Comparison of ENCODE assay signal across 8 cellular contexts in the genomic region with DNA sequence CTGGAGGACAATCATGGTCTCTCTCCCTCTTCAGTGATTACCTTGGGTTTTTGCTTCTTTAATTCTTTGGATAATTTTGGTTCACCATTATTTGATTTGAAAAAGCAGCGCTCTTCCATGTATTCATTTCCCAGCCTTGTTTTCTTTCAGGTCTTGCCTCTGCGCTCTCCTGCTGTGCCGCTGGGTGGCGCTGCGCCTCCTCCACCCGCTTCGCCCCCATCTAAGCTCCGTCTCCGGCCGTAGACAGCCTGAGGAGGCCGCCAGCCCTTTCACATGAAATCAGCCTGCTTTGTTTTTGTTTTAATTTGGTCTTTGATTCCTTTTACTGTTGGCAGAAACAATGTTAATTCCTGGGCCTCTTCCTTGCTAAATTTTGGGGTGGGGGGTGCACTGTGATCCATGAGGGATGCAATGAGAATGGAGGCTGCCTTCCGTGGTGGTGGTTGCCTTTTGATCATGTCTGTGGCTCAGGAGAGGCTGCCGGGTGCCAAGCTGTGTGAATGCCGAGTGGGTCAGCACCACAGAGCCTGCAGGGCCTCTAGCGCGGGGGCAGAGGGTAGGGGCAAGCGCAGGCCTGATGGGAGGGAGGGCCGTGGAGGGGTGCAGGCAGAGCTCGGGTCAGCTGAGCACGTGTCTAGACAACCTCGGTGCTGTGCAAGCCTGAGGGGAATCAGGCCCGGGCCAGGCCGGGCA.
DNase-seq lines count a peak whose midpoint lies in the region; ATAC-seq and TF ChIP-seq lines count a peak whose summit lies in the region.

No MANE protein-coding gene starts in this region.

- DNase-seq in Ammon's horn (ENCODE audit: low spot score) = peak; percentile 92
- DNase-seq in HFF-Myc (ENCODE audit: extremely low read depth, low read depth) = no peak
- DNase-seq in WTC11 (ENCODE audit: low spot score) = peak; percentile 77
- no peak for DNase-seq in chondrocyte (ENCODE audit: low spot score)
- DNase-seq in left lung = peak in 1 of 2 donors; percentile 78
- peak; percentile 8 to 63 (median 18) for DNase-seq in stimulated activated naive CD4-positive, alpha-beta T cell (lab: John Stamatoyannopoulos, UW)
- DNase-seq in NCI-H345 (lab: John Stamatoyannopoulos, UW) = no peak

- TF ChIP-seq CTCF in HFF-Myc (IDR thresholded peaks at IDR 0.05; ENCODE audit: low read depth, low read length, missing control alignments) (peak; percentile 98), WTC11 (IDR thresholded peaks at IDR 0.05) (peak; percentile 92), chondrocyte (IDR thresholded peaks at IDR 0.05) (peak; percentile 89), left lung (IDR thresholded peaks at IDR 0.05) (peak; percentile 57 to 61)

- H3K27ac Mint-ChIP-seq in WTC11 = peak overlapping the region; percentile 75
- peak overlapping the region; percentile 2 for H3K27ac Mint-ChIP-seq in chondrocyte (ENCODE audit: unreplicated experiment)

- H3K4me3 Mint-ChIP-seq in WTC11 = no peak overlapping the region
- no peak overlapping the region for H3K4me3 Mint-ChIP-seq in chondrocyte (ENCODE audit: unreplicated experiment)

- ATAC-seq in WTC11 (peak; percentile 66), left lung (peak; percentile 46), GM18520 (IDR thresholded peaks at IDR 0.05; ENCODE audit: unreplicated experiment) (no peak)

- H3K4me1 Mint-ChIP-seq in WTC11 (peaks cover 10% of the 10 kb centered on the region), chondrocyte (ENCODE audit: low read depth) (peaks cover 26% of the 10 kb centered on the region)

- no peaks in the 10 kb centered on the region for H3K27me3 Mint-ChIP-seq in WTC11 (ENCODE audit: low read depth)
- no peaks in the 10 kb centered on the region for H3K27me3 Mint-ChIP-seq in chondrocyte (ENCODE audit: low read depth)

- POLR2A ChIA-PET in WTC11 (lab: Charles Lee) = interaction anchor here (0.6 to 1.3 kb wide), 2 partner anchors 49 to 1302 kb away, joined by 5 to 8 read pairs; no protein-coding TSS in a partner anchor

- H3K9me3 Mint-ChIP-seq in WTC11 = no peaks in the 10 kb centered on the region
- no peaks in the 10 kb centered on the region for H3K9me3 Mint-ChIP-seq in chondrocyte (ENCODE audit: low read depth)

- no peaks in the 10 kb centered on the region for H3K9me3 ChIP-seq in left lung

- H3K4me1 ChIP-seq in left lung = peaks cover 0 to 12% of the 10 kb centered on the region in 2 donors

- peaks cover 0 to 99% of the 10 kb centered on the region in 2 donors for H3K36me3 ChIP-seq in left lung

- CTCF ChIA-PET in WTC11 (lab: Charles Lee) = interaction anchor here (0.6 to 5.1 kb wide), 83 partner anchors 10 to 749 kb away, joined by 3 to 77 read pairs (median 5); partner anchors contain the start of genes COPS3, FLCN, PLD6 and RASD1

- no peaks in the 10 kb centered on the region for H3K27me3 ChIP-seq in left lung

- no peak overlapping the region for H3K27ac ChIP-seq in left lung

- H3K36me3 Mint-ChIP-seq in WTC11 (peaks cover 24% of the 10 kb centered on the region), chondrocyte (ENCODE audit: low read depth) (peaks cover 38% of the 10 kb centered on the region)

- H3K4me3 ChIP-seq in HFF-Myc (replicated peaks; ENCODE audit: low read depth, low read length) (no peak overlapping the region), left lung (no peak overlapping the region)

- intact Hi-C loops in left lung (cut with DNase I) = no loop called here

TF ChIP-seq in WTC11, 78 proteins besides CTCF, POLR2A, EP300 and RAD21 (continues in another document):
- TF ChIP-seq KAT7 (CRISPR knock-in tag; IDR thresholded peaks at IDR 0.05; ENCODE audit: borderline replicate concordance) = no peak
- TF ChIP-seq, protein P1, sequence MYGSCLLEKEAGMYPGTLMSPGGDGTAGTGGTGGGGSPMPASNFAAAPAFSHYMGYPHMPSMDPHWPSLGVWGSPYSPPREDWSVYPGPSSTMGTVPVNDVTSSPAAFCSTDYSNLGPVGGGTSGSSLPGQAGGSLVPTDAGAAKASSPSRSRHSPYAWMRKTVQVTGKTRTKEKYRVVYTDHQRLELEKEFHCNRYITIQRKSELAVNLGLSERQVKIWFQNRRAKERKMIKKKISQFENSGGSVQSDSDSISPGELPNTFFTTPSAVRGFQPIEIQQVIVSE (CRISPR knock-in tag; IDR thresholded peaks at IDR 0.05; ENCODE audit: borderline replicate concordance) = no peak
- TF ChIP-seq ZBTB21 (CRISPR knock-in tag; IDR thresholded peaks at IDR 0.05; ENCODE audit: borderline replicate concordance) = no peak
- TF ChIP-seq, protein P2, sequence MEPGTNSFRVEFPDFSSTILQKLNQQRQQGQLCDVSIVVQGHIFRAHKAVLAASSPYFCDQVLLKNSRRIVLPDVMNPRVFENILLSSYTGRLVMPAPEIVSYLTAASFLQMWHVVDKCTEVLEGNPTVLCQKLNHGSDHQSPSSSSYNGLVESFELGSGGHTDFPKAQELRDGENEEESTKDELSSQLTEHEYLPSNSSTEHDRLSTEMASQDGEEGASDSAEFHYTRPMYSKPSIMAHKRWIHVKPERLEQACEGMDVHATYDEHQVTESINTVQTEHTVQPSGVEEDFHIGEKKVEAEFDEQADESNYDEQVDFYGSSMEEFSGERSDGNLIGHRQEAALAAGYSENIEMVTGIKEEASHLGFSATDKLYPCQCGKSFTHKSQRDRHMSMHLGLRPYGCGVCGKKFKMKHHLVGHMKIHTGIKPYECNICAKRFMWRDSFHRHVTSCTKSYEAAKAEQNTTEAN (CRISPR knock-in tag; IDR thresholded peaks at IDR 0.05) = no peak
- no peak for TF ChIP-seq MYBL2 (CRISPR knock-in tag; IDR thresholded peaks at IDR 0.05)
- no peak for TF ChIP-seq ZNF532 (CRISPR knock-in tag; IDR thresholded peaks at IDR 0.05; ENCODE audit: borderline replicate concordance)
- TF ChIP-seq SMAD4 (CRISPR knock-in tag; IDR thresholded peaks at IDR 0.05) = no peak
- no peak for TF ChIP-seq ZNF396 (CRISPR knock-in tag; IDR thresholded peaks at IDR 0.05; ENCODE audit: borderline replicate concordance)
- TF ChIP-seq, protein P3, sequence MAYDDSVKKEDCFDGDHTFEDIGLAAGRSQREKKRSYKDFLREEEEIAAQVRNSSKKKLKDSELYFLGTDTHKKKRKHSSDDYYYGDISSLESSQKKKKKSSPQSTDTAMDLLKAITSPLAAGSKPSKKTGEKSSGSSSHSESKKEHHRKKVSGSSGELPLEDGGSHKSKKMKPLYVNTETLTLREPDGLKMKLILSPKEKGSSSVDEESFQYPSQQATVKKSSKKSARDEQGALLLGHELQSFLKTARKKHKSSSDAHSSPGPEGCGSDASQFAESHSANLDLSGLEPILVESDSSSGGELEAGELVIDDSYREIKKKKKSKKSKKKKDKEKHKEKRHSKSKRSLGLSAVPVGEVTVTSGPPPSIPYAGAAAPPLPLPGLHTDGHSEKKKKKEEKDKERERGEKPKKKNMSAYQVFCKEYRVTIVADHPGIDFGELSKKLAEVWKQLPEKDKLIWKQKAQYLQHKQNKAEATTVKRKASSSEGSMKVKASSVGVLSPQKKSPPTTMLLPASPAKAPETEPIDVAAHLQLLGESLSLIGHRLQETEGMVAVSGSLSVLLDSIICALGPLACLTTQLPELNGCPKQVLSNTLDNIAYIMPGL (CRISPR knock-in tag; IDR thresholded peaks at IDR 0.05) = no peak

Comparison
In these comparisons a context has a peak if more than half of its experiments do, and no peak if none do; other contexts are left out.
1. DNase-seq: peak in Ammon's horn (single experiment), WTC11 (single experiment) and stimulated activated naive CD4-positive, alpha-beta T cell (6 of 6); none in HFF-Myc (single experiment), chondrocyte (single experiment) and NCI-H345 (single experiment).
2. Peak in every context shown above with its lines, with median percentiles within 50 percentile points of each other: CTCF ChIP-seq.